10 cellular contexts compared by ENCODE assay signal in genomic region chr17:65914784-65915342, GRCh38.
A peak's percentile ranks its signal among the peaks of the same experiment; 100 is the strongest.
DNase-seq lines count a peak whose midpoint lies in the region; ATAC-seq, FAIRE-seq and TF ChIP-seq lines count a peak whose summit lies in the region.
"Had no signal": no experiment of that assay in that cellular context is flagged by ENCODE, and none has a peak within 500 bp of the region (broad histone marks: within the 10 kb centered on the region; RNA-seq: fewer than 3 reads in every experiment).

No MANE protein-coding gene starts in this region.

- peak; percentile 19 for DNase-seq in GM12892 (ENCODE audit: insufficient read length)
- DNase-seq in activated CD8-positive, alpha-beta T cell treated with anti-CD3 and anti-CD28 coated beads, Interleukin-2, amount 10 ng/mL, durations not matched to agents 7 days and 5 days = no peak
- no peak for DNase-seq in right atrium auricular region (ENCODE audit: low spot score)
- no peak for DNase-seq in progenitor cell of endocrine pancreas (ENCODE audit: low spot score, unreplicated experiment)
- no peak for DNase-seq in amniotic stem cell (lab: John Stamatoyannopoulos, UW)
- no peak for DNase-seq in tibial nerve (ENCODE audit: low spot score in 2 of 2)
- DNase-seq: left ventricle myocardium superior had no signal

- H3K36me3 Mint-ChIP-seq in activated CD8-positive, alpha-beta T cell treated with anti-CD3 and anti-CD28 coated beads, Interleukin-2, amount 10 ng/mL, durations not matched to agents 7 days and 5 days (ENCODE audit: low read depth) = peaks cover 12% of the 10 kb centered on the region
- peaks cover 13% of the 10 kb centered on the region for H3K36me3 Mint-ChIP-seq in progenitor cell of endocrine pancreas (ENCODE audit: insufficient read depth)

- H3K9me3 ChIP-seq in right atrium auricular region (peaks cover 0 to 6% of the 10 kb centered on the region in 2 donors), tibial nerve (peaks cover 0 to 15% (median 0%) of the 10 kb centered on the region in 4 donors)

- peak in 1 of 2 donors; percentile 37 for TF ChIP-seq EP300 in tibial nerve (IDR thresholded peaks at IDR 0.05)

- peak; percentile 97 for FAIRE-seq in GM12892 (lab: Jason Lieb, UNC)
- FAIRE-seq: TTC549 had no signal

- H3K27me3 Mint-ChIP-seq in activated CD8-positive, alpha-beta T cell treated with anti-CD3 and anti-CD28 coated beads, Interleukin-2, amount 10 ng/mL, durations not matched to agents 7 days and 5 days (ENCODE audit: low read depth) = no peaks in the 10 kb centered on the region
- no peaks in the 10 kb centered on the region for H3K27me3 Mint-ChIP-seq in progenitor cell of endocrine pancreas

- CTCF ChIA-PET in activated CD8-positive, alpha-beta T cell treated with anti-CD3 and anti-CD28 coated beads, Interleukin-2, amount 10 ng/mL, durations not matched to agents 7 days and 5 days (lab: Charles Lee) = no interaction called here

- POLR2A ChIA-PET in activated CD8-positive, alpha-beta T cell treated with anti-CD3 and anti-CD28 coated beads, Interleukin-2, amount 10 ng/mL, durations not matched to agents 7 days and 5 days (lab: Charles Lee) = no interaction called here

- H3K4me3 Mint-ChIP-seq in activated CD8-positive, alpha-beta T cell treated with anti-CD3 and anti-CD28 coated beads, Interleukin-2, amount 10 ng/mL, durations not matched to agents 7 days and 5 days = no peak overlapping the region
- H3K4me3 Mint-ChIP-seq in progenitor cell of endocrine pancreas (ENCODE audit: low read depth) = no peak overlapping the region

- peaks cover 20% of the 10 kb centered on the region for H3K9me3 Mint-ChIP-seq in activated CD8-positive, alpha-beta T cell treated with anti-CD3 and anti-CD28 coated beads, Interleukin-2, amount 10 ng/mL, durations not matched to agents 7 days and 5 days (ENCODE audit: insufficient read depth)
- peaks cover 15% of the 10 kb centered on the region for H3K9me3 Mint-ChIP-seq in progenitor cell of endocrine pancreas (ENCODE audit: low read depth)

- H3K27me3 ChIP-seq in right atrium auricular region (no peaks in the 10 kb centered on the region), tibial nerve (no peaks in the 10 kb centered on the region)

- TF ChIP-seq CTCF in right atrium auricular region (IDR thresholded peaks at IDR 0.05) (no peak), progenitor cell of endocrine pancreas (IDR thresholded peaks at IDR 0.05; ENCODE audit: unreplicated experiment) (no peak), tibial nerve (IDR thresholded peaks at IDR 0.05) (no peak)

- H3K36me3 ChIP-seq in right atrium auricular region (no peaks in the 10 kb centered on the region), tibial nerve (no peaks in the 10 kb centered on the region)

- TF ChIP-seq POLR2A in GM12892 (IDR thresholded peaks at IDR 0.05; ENCODE audit: low read depth, low read length) = no peak
- TF ChIP-seq POLR2A in tibial nerve (IDR thresholded peaks at IDR 0.05) = no peak

- WGBS in tibial nerve, 2 donors = 72 to 77% methylated on average over 5 of the region's 5 CpGs

- H3K27ac ChIP-seq in right atrium auricular region (no peak overlapping the region), tibial nerve (no peak overlapping the region)

- no peak overlapping the region for H3K4me3 ChIP-seq in right atrium auricular region
- H3K4me3 ChIP-seq in tibial nerve = no peak overlapping the region

- H3K27ac Mint-ChIP-seq in activated CD8-positive, alpha-beta T cell treated with anti-CD3 and anti-CD28 coated beads, Interleukin-2, amount 10 ng/mL, durations not matched to agents 7 days and 5 days = peak overlapping the region; percentile 56
- H3K27ac Mint-ChIP-seq in progenitor cell of endocrine pancreas = no peak overlapping the region

- peaks cover 11% of the 10 kb centered on the region for H3K4me1 Mint-ChIP-seq in activated CD8-positive, alpha-beta T cell treated with anti-CD3 and anti-CD28 coated beads, Interleukin-2, amount 10 ng/mL, durations not matched to agents 7 days and 5 days (ENCODE audit: low read depth)
- H3K4me1 Mint-ChIP-seq in progenitor cell of endocrine pancreas (ENCODE audit: low read depth) = peaks cover 20% of the 10 kb centered on the region

- peaks cover 0 to 14% of the 10 kb centered on the region in 2 donors for H3K4me1 ChIP-seq in right atrium auricular region
- H3K4me1 ChIP-seq in tibial nerve = peaks cover 0 to 16% (median 0%) of the 10 kb centered on the region in 4 donors

- peak; percentile 98 for ATAC-seq in GM19438 (IDR thresholded peaks at IDR 0.05; ENCODE audit: low read depth, unreplicated experiment)
- ATAC-seq in HG03095 (IDR thresholded peaks at IDR 0.05; ENCODE audit: unreplicated experiment) = peak; percentile 97
- no peak for ATAC-seq in activated CD8-positive, alpha-beta T cell treated with anti-CD3 and anti-CD28 coated beads, Interleukin-2, amount 10 ng/mL, durations not matched to agents 7 days and 5 days
- ATAC-seq: left ventricle myocardium superior had no signal
